ENCODE assay signal across 8 cellular contexts in genomic region chr1:70685300-70686286, GRCh38.
DNase-seq lines count a peak whose midpoint lies in the region; ATAC-seq, FAIRE-seq and TF ChIP-seq lines count a peak whose summit lies in the region.

No MANE protein-coding gene starts in this region.

- no peak overlapping the region for H2AFZ ChIP-seq in HepG2 (ENCODE audit: low read length)

- H3K36me3 ChIP-seq in HepG2 (replicated peaks in 1 of 2; ENCODE audit: control insufficient read depth in 1 of 2, insufficient read depth in 2 of 2, low read length in 2 of 2), result no peaks in the 10 kb centered on the region

- no peaks in the 10 kb centered on the region for H3K9me3 Mint-ChIP-seq in chondrocyte (ENCODE audit: low read depth)
- no peaks in the 10 kb centered on the region for H3K9me3 Mint-ChIP-seq in stimulated activated effector memory CD8-positive, alpha-beta T cell treated with anti-CD3 and anti-CD28 coated beads, Interleukin-12 subunit alpha, Interleukin-12 subunit beta, amount 100 ng/mL, for 72 hours

- CTCF ChIA-PET in HepG2 (lab: Yijun Ruan, JAX; ENCODE audit: low intra/inter-chr PET ratio, low total read pairs), result interaction anchor here (2.2 kb wide), 1 partner anchor 365 kb away, joined by 21 read pairs; no protein-coding TSS in a partner anchor

- no peak overlapping the region for H3K4me3 Mint-ChIP-seq in chondrocyte (ENCODE audit: unreplicated experiment)
- no peak overlapping the region for H3K4me3 Mint-ChIP-seq in stimulated activated effector memory CD8-positive, alpha-beta T cell treated with anti-CD3 and anti-CD28 coated beads, Interleukin-12 subunit alpha, Interleukin-12 subunit beta, amount 100 ng/mL, for 72 hours

- intact Hi-C loops in HepG2 (cut with micrococcal nuclease; ENCODE audit: unreplicated experiment), result loop anchor here (1.0 kb wide), 2 partner anchors 211 to 365 kb away; no protein-coding TSS in a partner anchor

- BruUV-seq in HepG2 (replicated peaks; lab: Mats Ljungman, UMichigan), result no TSS peak

- TF ChIP-seq RAD21 in HepG2 (CRISPR knock-in tag; IDR thresholded peaks at IDR 0.05), result peak; percentile 34; the same call in 1 of the 2 replicates

- H3K4me3 ChIP-seq in HepG2 (replicated peaks in 1 of 3; ENCODE audit: insufficient read depth in 1 of 3, low read depth in 2 of 3, low read length in 3 of 3), result no peak overlapping the region

- peak; percentile 95 for FAIRE-seq in HepG2 (lab: Jason Lieb, UNC)

- TF ChIP-seq EP300 in HepG2 (IDR thresholded peaks at IDR 0.05; ENCODE audit: low read depth in 2 of 2, low read length in 2 of 2), result no peak
- no peak for TF ChIP-seq EP300 in HepG2 (CRISPR knock-in tag; IDR thresholded peaks at IDR 0.05; ENCODE audit: borderline replicate concordance)

- WGBS in HepG2 (ENCODE audit: low lambda C conversion rate), result 0% methylated on average over 2 of the region's 13 CpGs

- ATAC-seq in GM18867 (IDR thresholded peaks at IDR 0.05; ENCODE audit: unreplicated experiment) (peak; percentile 100), HG02973 (IDR thresholded peaks at IDR 0.05; ENCODE audit: unreplicated experiment) (peak; percentile 100), HepG2 (peak; percentile 99)
- peak; percentile 66 for ATAC-seq in stimulated activated effector memory CD8-positive, alpha-beta T cell treated with anti-CD3 and anti-CD28 coated beads, Interleukin-12 subunit alpha, Interleukin-12 subunit beta, amount 100 ng/mL, for 72 hours

- H3K4me2 ChIP-seq in HepG2 (ENCODE audit: low read depth, low read length), result no peak overlapping the region

- no peak overlapping the region for H3K27ac Mint-ChIP-seq in chondrocyte (ENCODE audit: unreplicated experiment)
- H3K27ac Mint-ChIP-seq in stimulated activated effector memory CD8-positive, alpha-beta T cell treated with anti-CD3 and anti-CD28 coated beads, Interleukin-12 subunit alpha, Interleukin-12 subunit beta, amount 100 ng/mL, for 72 hours, result no peak overlapping the region

- TF ChIP-seq CTCF in chondrocyte (IDR thresholded peaks at IDR 0.05), result peak; percentile 83
- peak; percentile 90 for TF ChIP-seq CTCF in HepG2 (CRISPR knock-in tag; IDR thresholded peaks at IDR 0.05)

- no peaks in the 10 kb centered on the region for H3K27me3 ChIP-seq in HepG2 (ENCODE audit: control insufficient read depth in 1 of 2, insufficient read depth in 2 of 2, low read length in 2 of 2)

- H3K79me2 ChIP-seq in HepG2 (ENCODE audit: insufficient read depth, low read length), result no peaks in the 10 kb centered on the region

- H3K4me1 Mint-ChIP-seq in chondrocyte (ENCODE audit: low read depth), result no peaks in the 10 kb centered on the region
- no peaks in the 10 kb centered on the region for H3K4me1 Mint-ChIP-seq in stimulated activated effector memory CD8-positive, alpha-beta T cell treated with anti-CD3 and anti-CD28 coated beads, Interleukin-12 subunit alpha, Interleukin-12 subunit beta, amount 100 ng/mL, for 72 hours

- in situ Hi-C loops in HepG2 (cut with HindIII; ENCODE audit: extremely low pct_ligation_motif_present, low pct_unique_long_range_greater_than_20kb), result loop anchor here (5.0 kb wide), 1 partner anchor 362 kb away; the partner anchor contains the start of gene PTGER3

- no peak for TF ChIP-seq POLR2A in HepG2 (IDR thresholded peaks at IDR 0.05; ENCODE audit: insufficient read depth in 1 of 2, low read depth in 2 of 2, low read length in 2 of 2)

- H4K20me1 ChIP-seq in HepG2 (ENCODE audit: insufficient read depth, low read length), result no peaks in the 10 kb centered on the region

- peaks cover 36% of the 10 kb centered on the region for H3K27me3 Mint-ChIP-seq in chondrocyte (ENCODE audit: low read depth)

- H3K36me3 Mint-ChIP-seq in chondrocyte (ENCODE audit: low read depth), result no peaks in the 10 kb centered on the region
- H3K36me3 Mint-ChIP-seq in stimulated activated effector memory CD8-positive, alpha-beta T cell treated with anti-CD3 and anti-CD28 coated beads, Interleukin-12 subunit alpha, Interleukin-12 subunit beta, amount 100 ng/mL, for 72 hours, result no peaks in the 10 kb centered on the region

- POLR2A ChIA-PET in HepG2 (lab: Yijun Ruan, JAX), result no interaction called here

- H3K9ac ChIP-seq in HepG2 (ENCODE audit: insufficient read depth, low read depth, low read length), result no peak overlapping the region

- no peaks in the 10 kb centered on the region for H3K9me3 ChIP-seq in HepG2 (ENCODE audit: low read length)

- peak; percentile 52 to 69 for DNase-seq in AML-193 (lab: John Stamatoyannopoulos, UW)
- DNase-seq in NCI-H1694 treated with DMSO at 0.1 percent for 48 hours (lab: John Stamatoyannopoulos, UW), result peak; percentile 31
- DNase-seq in T1000 (lab: John Stamatoyannopoulos, UW), result peak; percentile 17
- peak; percentile 70 for DNase-seq in chondrocyte (ENCODE audit: low spot score)
- DNase-seq in HepG2 (ENCODE audit: low spot score), result peak; percentile 68
- peak in 1 of 2 donors; percentile 60 for DNase-seq in stimulated activated effector memory CD8-positive, alpha-beta T cell treated with anti-CD3 and anti-CD28 coated beads, Interleukin-12 subunit alpha, Interleukin-12 subunit beta, amount 100 ng/mL, for 72 hours (ENCODE audit: low spot score in 2 of 2)

- H3K27ac ChIP-seq in HepG2 (ENCODE audit: extremely low read length, insufficient read depth, low read length), result no peak overlapping the region

- H3K4me1 ChIP-seq in HepG2 (ENCODE audit: insufficient read depth, low read length), result no peaks in the 10 kb centered on the region

TF ChIP-seq in HepG2, 621 proteins besides CTCF, POLR2A, EP300 and RAD21 (continues in another document):
- TF ChIP-seq KLF15 (CRISPR knock-in tag; IDR thresholded peaks at IDR 0.05; ENCODE audit: borderline replicate concordance), result no peak
- TF ChIP-seq ARID5B (CRISPR knock-in tag; IDR thresholded peaks at IDR 0.05), result peak; percentile 9; the same call in 1 of the 2 replicates
- TF ChIP-seq STAG1 (CRISPR knock-in tag; IDR thresholded peaks at IDR 0.05), result peak; percentile 66
- TF ChIP-seq BHLHE40 (IDR thresholded peaks at IDR 0.05; ENCODE audit: low read length), result 0 out of 2 replicates have a peak, but pooled peaks have one; percentile 8
- TF ChIP-seq, protein P1, sequence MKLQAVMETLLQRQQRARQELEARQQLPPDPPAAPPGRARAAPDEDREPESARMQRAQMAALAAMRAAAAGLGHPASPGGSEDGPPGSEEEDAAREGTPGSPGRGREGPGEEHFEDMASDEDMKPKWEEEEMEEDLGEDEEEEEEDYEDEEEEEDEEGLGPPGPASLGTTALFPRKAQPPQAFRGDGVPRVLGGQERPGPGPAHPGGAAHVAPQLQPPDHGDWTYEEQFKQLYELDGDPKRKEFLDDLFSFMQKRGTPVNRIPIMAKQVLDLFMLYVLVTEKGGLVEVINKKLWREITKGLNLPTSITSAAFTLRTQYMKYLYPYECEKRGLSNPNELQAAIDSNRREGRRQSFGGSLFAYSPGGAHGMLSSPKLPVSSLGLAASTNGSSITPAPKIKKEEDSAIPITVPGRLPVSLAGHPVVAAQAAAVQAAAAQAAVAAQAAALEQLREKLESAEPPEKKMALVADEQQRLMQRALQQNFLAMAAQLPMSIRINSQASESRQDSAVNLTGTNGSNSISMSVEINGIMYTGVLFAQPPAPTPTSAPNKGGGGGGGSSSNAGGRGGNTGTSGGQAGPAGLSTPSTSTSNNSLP (IDR thresholded peaks at IDR 0.05; ENCODE audit: low read depth, low read length), result no peak
- TF ChIP-seq ZNF615 (CRISPR knock-in tag; IDR thresholded peaks at IDR 0.05; ENCODE audit: borderline replicate concordance), result no peak
- no peak for TF ChIP-seq ZNF451 (CRISPR knock-in tag; IDR thresholded peaks at IDR 0.05)
- TF ChIP-seq MLX (CRISPR knock-in tag; IDR thresholded peaks at IDR 0.05), result no peak
- no peak for TF ChIP-seq ZNF17 (CRISPR knock-in tag; IDR thresholded peaks at IDR 0.05)
- TF ChIP-seq FOXM1 (CRISPR knock-in tag; IDR thresholded peaks at IDR 0.05), result no peak
